ENCODE assay signal across 12 cellular contexts in genomic region chr10:119616879-119617580, GRCh38. TPM values are rescaled to one million over a fixed set of nuclear protein-coding genes. Genes with fewer than 3 reads are reported as not detected.
DNase-seq lines count a peak whose midpoint lies in the region; ATAC-seq and TF ChIP-seq lines count a peak whose summit lies in the region.
"Had no signal": no experiment of that assay in that cellular context is flagged by ENCODE, and none has a peak within 500 bp of the region (broad histone marks: within the 10 kb centered on the region; RNA-seq: fewer than 3 reads in every experiment).

No MANE protein-coding gene starts in this region.

- H3K4me3 ChIP-seq in WI38 (ENCODE audit: low read depth, low read length) (no peak overlapping the region), foreskin fibroblast (ENCODE audit: low read depth in 1 of 2, low read length in 2 of 2) (no peak overlapping the region), spleen (no peak overlapping the region), esophagus squamous epithelium (no peak overlapping the region)
- H3K4me3 ChIP-seq: BLaER1 treated with 17β-estradiol and CSF1 and Interleukin-3, amounts not matched to agents 10 nM and 100 nM had no signal

- H3K27me3 Mint-ChIP-seq in activated T-cell treated with anti-CD3 and anti-CD28 coated beads, Interleukin-2, amount 50 U/mL, for 72 hours (ENCODE audit: low read depth), result no peaks in the 10 kb centered on the region
- H3K27me3 Mint-ChIP-seq in activated T-cell treated with anti-CD3 and anti-CD28 coated beads, Interleukin-2, amount 50 U/mL, for 4 hours (ENCODE audit: low read depth), result no peaks in the 10 kb centered on the region

- H3K36me3 Mint-ChIP-seq in activated T-cell treated with anti-CD3 and anti-CD28 coated beads, Interleukin-2, amount 50 U/mL, for 72 hours (ENCODE audit: insufficient read depth in 2 of 2), result no peaks in the 10 kb centered on the region
- no peaks in the 10 kb centered on the region for H3K36me3 Mint-ChIP-seq in activated T-cell treated with anti-CD3 and anti-CD28 coated beads, Interleukin-2, amount 50 U/mL, for 4 hours (ENCODE audit: insufficient read depth)
- H3K36me3 Mint-ChIP-seq: stimulated activated naive B cell treated with anti-CD40 and anti-IgM and Interleukin-4, amounts not matched to agents 10 μg/mL and 1 μg/mL and 100 μg/mL, for 72 hours had no signal

- H3K27ac Mint-ChIP-seq in activated T-cell treated with anti-CD3 and anti-CD28 coated beads, Interleukin-2, amount 50 U/mL, for 72 hours, result no peak overlapping the region
- H3K27ac Mint-ChIP-seq: stimulated activated naive B cell treated with anti-CD40 and anti-IgM and Interleukin-4, amounts not matched to agents 10 μg/mL and 1 μg/mL and 100 μg/mL, for 72 hours had no signal

- H3K27me3 ChIP-seq in spleen (replicated peaks in 1 of 7) (no peaks in the 10 kb centered on the region), esophagus squamous epithelium (no peaks in the 10 kb centered on the region)
- H3K27me3 ChIP-seq: BLaER1 treated with 17β-estradiol and CSF1 and Interleukin-3, amounts not matched to agents 10 nM and 100 nM had no signal

- ATAC-seq in activated T-cell treated with anti-CD3 and anti-CD28 coated beads, Interleukin-2, amount 50 U/mL, for 72 hours (replicated peaks in 1 of 2), result peak in 1 of 2 donors; percentile 39
- ATAC-seq in activated T-cell treated with anti-CD3 and anti-CD28 coated beads, Interleukin-2, amount 50 U/mL, for 4 hours, result no peak
- ATAC-seq: stimulated activated naive B cell treated with anti-CD40 and anti-IgM and Interleukin-4, amounts not matched to agents 10 μg/mL and 1 μg/mL and 100 μg/mL, for 72 hours had no signal

- H3K4me1 ChIP-seq in spleen, result peaks cover 0 to 21% (median 8%) of the 10 kb centered on the region in 6 donors
- peaks cover 6 to 27% (median 19%) of the 10 kb centered on the region in 3 donors for H3K4me1 ChIP-seq in esophagus squamous epithelium

- H3K9me3 Mint-ChIP-seq in activated T-cell treated with anti-CD3 and anti-CD28 coated beads, Interleukin-2, amount 50 U/mL, for 72 hours, result no peaks in the 10 kb centered on the region
- H3K9me3 Mint-ChIP-seq in activated T-cell treated with anti-CD3 and anti-CD28 coated beads, Interleukin-2, amount 50 U/mL, for 4 hours, result no peaks in the 10 kb centered on the region
- H3K9me3 Mint-ChIP-seq: stimulated activated naive B cell treated with anti-CD40 and anti-IgM and Interleukin-4, amounts not matched to agents 10 μg/mL and 1 μg/mL and 100 μg/mL, for 72 hours had no signal

- H3K27ac ChIP-seq in spleen (no peak overlapping the region), esophagus squamous epithelium (no peak overlapping the region)

- peak; percentile 10 to 21 for DNase-seq in activated T-cell treated with anti-CD3 and anti-CD28 coated beads, Interleukin-2, amount 50 U/mL, for 72 hours
- DNase-seq in activated T-cell treated with anti-CD3 and anti-CD28 coated beads, Interleukin-2, amount 50 U/mL, for 4 hours, result no peak
- DNase-seq in foreskin fibroblast (peak; percentile 43 to 75), spleen (peak; percentile 55), DMS153 treated with DMSO at 0.1 percent for 48 hours (lab: John Stamatoyannopoulos, UW; ENCODE audit: unreplicated experiment) (no peak), esophagus squamous epithelium (lab: John Stamatoyannopoulos, UW) (no peak), ecto neural progenitor cell (ENCODE audit: low spot score) (no peak)
- DNase-seq: activated gamma-delta T cell; dermis blood vessel endothelial cell; stimulated activated naive B cell treated with anti-CD40 and anti-IgM and Interleukin-4, amounts not matched to agents 10 μg/mL and 1 μg/mL and 100 μg/mL, for 72 hours had no signal

- peak; percentile 16; the same call in 1 of the 2 replicates for TF ChIP-seq CTCF in WI38 (IDR thresholded peaks at IDR 0.05; ENCODE audit: low read depth, low read length)
- TF ChIP-seq CTCF in foreskin fibroblast (IDR thresholded peaks at IDR 0.05; ENCODE audit: low read depth, low read length), result peak; percentile 55
- peak in 2 of 11 experiments; percentile 11 to 27 for TF ChIP-seq CTCF in spleen (IDR thresholded peaks at IDR 0.05 in 8 of 11, conservative IDR thresholded peaks at IDR 0.05 in 3 of 11)
- peak in 1 of 6 experiments; percentile 28 for TF ChIP-seq CTCF in esophagus squamous epithelium (IDR thresholded peaks at IDR 0.05)

- 72 to 81% (median 77%) methylated on average over 14 of the region's 14 CpGs for WGBS in spleen, 5 donors
- WGBS in esophagus squamous epithelium, 2 donors, result 68 to 87% methylated on average over 11 to 14 of the region's 14 CpGs

- no peak overlapping the region for H3K4me3 Mint-ChIP-seq in activated T-cell treated with anti-CD3 and anti-CD28 coated beads, Interleukin-2, amount 50 U/mL, for 72 hours
- H3K4me3 Mint-ChIP-seq in activated T-cell treated with anti-CD3 and anti-CD28 coated beads, Interleukin-2, amount 50 U/mL, for 4 hours, result no peak overlapping the region
- H3K4me3 Mint-ChIP-seq: stimulated activated naive B cell treated with anti-CD40 and anti-IgM and Interleukin-4, amounts not matched to agents 10 μg/mL and 1 μg/mL and 100 μg/mL, for 72 hours had no signal

- H3K4me1 Mint-ChIP-seq in activated T-cell treated with anti-CD3 and anti-CD28 coated beads, Interleukin-2, amount 50 U/mL, for 72 hours (ENCODE audit: low read depth), result peaks cover 14% of the 10 kb centered on the region
- no peaks in the 10 kb centered on the region for H3K4me1 Mint-ChIP-seq in activated T-cell treated with anti-CD3 and anti-CD28 coated beads, Interleukin-2, amount 50 U/mL, for 4 hours (ENCODE audit: low read depth)

- H3K36me3 ChIP-seq in spleen, result no peaks in the 10 kb centered on the region
- H3K36me3 ChIP-seq in esophagus squamous epithelium, result no peaks in the 10 kb centered on the region
- H3K36me3 ChIP-seq: BLaER1 treated with 17β-estradiol and CSF1 and Interleukin-3, amounts not matched to agents 10 nM and 100 nM had no signal

- no peaks in the 10 kb centered on the region for H3K9me3 ChIP-seq in spleen
- H3K9me3 ChIP-seq in esophagus squamous epithelium, result no peaks in the 10 kb centered on the region

- TF ChIP-seq POLR2A in spleen (IDR thresholded peaks at IDR 0.05) (no peak), esophagus squamous epithelium (IDR thresholded peaks at IDR 0.05) (no peak)

- intact Hi-C loops in spleen (cut with DNase I; ENCODE audit: low total_unique reads) (no loop called here), esophagus squamous epithelium (cut with DNase I) (no loop called here)

RNA-seq across cellular contexts. Expression of gene TIAL1, which starts 20.3 kb away (rescaled TPM):
- total RNA-seq in activated T-cell treated with anti-CD3 and anti-CD28 coated beads, Interleukin-2, amount 50 U/mL, for 72 hours, result 100 to 1,000 TPM; 201 to 224 TPM
- total RNA-seq in activated T-cell treated with anti-CD3 and anti-CD28 coated beads, Interleukin-2, amount 50 U/mL, for 4 hours, result 100 to 1,000 TPM; 177 TPM
- 100 to 1,000 TPM in 6 of 7 donors, 10 to 100 TPM in 1; 83.3 to 126 (median 115) TPM for total RNA-seq in spleen
- 10 to 100 TPM; 54.1 to 81.5 (median 80.7) TPM for polyA plus RNA-seq in spleen
- total RNA-seq in esophagus squamous epithelium, result 10 to 100 TPM; 50.1 to 84.5 (median 65.2) TPM

RNA-seq across cellular contexts. Expression of gene BAG3, which starts 34.1 kb away (rescaled TPM):
- 10 to 100 TPM; 16.4 to 22.1 TPM for total RNA-seq in activated T-cell treated with anti-CD3 and anti-CD28 coated beads, Interleukin-2, amount 50 U/mL, for 72 hours
- total RNA-seq in activated T-cell treated with anti-CD3 and anti-CD28 coated beads, Interleukin-2, amount 50 U/mL, for 4 hours, result 10 to 100 TPM; 14.7 to 21.6 (median 15.8) TPM
- 10 to 100 TPM; 15.1 to 36.0 (median 18.3) TPM for total RNA-seq in spleen
- polyA plus RNA-seq in spleen, result 1 to 10 TPM; 2.1 to 7.2 (median 3.5) TPM
- 100 to 1,000 TPM in 1 of 4 donors, 10 to 100 TPM in 3; 51.6 to 102 (median 57.2) TPM for total RNA-seq in esophagus squamous epithelium

Comparison
In these comparisons a context has a peak if more than half of its experiments do, and no peak if none do; other contexts are left out.
1. DNase-seq: peak in activated T-cell treated with anti-CD3 and anti-CD28 coated beads, Interleukin-2, amount 50 U/mL, for 72 hours (2 of 2), foreskin fibroblast (2 of 2) and spleen (single experiment); none in activated T-cell treated with anti-CD3 and anti-CD28 coated beads, Interleukin-2, amount 50 U/mL, for 4 hours (single experiment), DMS153 treated with DMSO at 0.1 percent for 48 hours (single experiment), esophagus squamous epithelium (single experiment) and ecto neural progenitor cell (single experiment).